14 cellular contexts compared by ENCODE assay signal in the genomic region with DNA sequence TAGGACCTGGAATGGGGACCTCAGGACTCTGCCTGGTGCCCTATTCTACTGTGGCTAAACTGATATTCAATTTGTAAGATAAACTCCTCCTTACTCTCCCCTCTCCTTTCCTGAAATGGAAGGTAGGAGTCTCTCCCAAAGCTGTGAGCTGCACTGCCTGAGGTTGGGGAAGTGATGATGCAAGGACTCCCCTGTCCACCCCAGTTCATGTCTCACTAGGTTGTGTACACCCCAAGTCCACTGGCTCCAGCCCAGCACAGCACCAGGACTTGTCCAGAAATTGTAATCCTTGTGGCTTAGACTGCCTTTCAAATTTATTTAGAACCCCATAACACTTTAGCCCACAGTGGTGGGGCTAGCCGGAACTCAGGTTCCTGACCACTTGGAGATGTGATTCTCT.
DNase-seq lines count a peak whose midpoint lies in the region; ATAC-seq and TF ChIP-seq lines count a peak whose summit lies in the region.
"Had no signal": no experiment of that assay in that cellular context is flagged by ENCODE, and none has a peak within 500 bp of the region (broad histone marks: within the 10 kb centered on the region; RNA-seq: fewer than 3 reads in every experiment).

No MANE protein-coding gene starts in this region.

- no peak overlapping the region for H3K4me3 Mint-ChIP-seq in Calu3 (ENCODE audit: low read depth, unreplicated experiment)
- H3K4me3 Mint-ChIP-seq: CD14-positive monocyte; CD4-positive, alpha-beta memory T cell; H9 had no signal

- H3K4me1 Mint-ChIP-seq in Calu3 (ENCODE audit: low read depth, unreplicated experiment), result no peaks in the 10 kb centered on the region
- H3K4me1 Mint-ChIP-seq: CD14-positive monocyte; CD4-positive, alpha-beta memory T cell had no signal

- no peaks in the 10 kb centered on the region for H3K27me3 Mint-ChIP-seq in Calu3 (ENCODE audit: unreplicated experiment)

- no peaks in the 10 kb centered on the region for H3K9me3 ChIP-seq in RWPE2 (ENCODE audit: severe bottlenecking)
- H3K9me3 ChIP-seq in heart right ventricle, result peaks cover 0 to 20% (median 4%) of the 10 kb centered on the region in 11 donors

- H3K27ac ChIP-seq in RWPE2 (ENCODE audit: poor library complexity, severe bottlenecking), result no peak overlapping the region
- H3K27ac ChIP-seq in epithelial cell of prostate, result peak overlapping the region; percentile 73
- no peak overlapping the region for H3K27ac ChIP-seq in heart right ventricle

- H3K36me3 Mint-ChIP-seq in Calu3 (ENCODE audit: insufficient read depth, unreplicated experiment), result peaks cover 9% of the 10 kb centered on the region
- H3K36me3 Mint-ChIP-seq: CD14-positive monocyte; CD4-positive, alpha-beta memory T cell had no signal

- no peak overlapping the region for H3K4me3 ChIP-seq in RWPE2 (ENCODE audit: severe bottlenecking)
- no peak overlapping the region for H3K4me3 ChIP-seq in heart right ventricle

- peak overlapping the region; percentile 73 for H3K27ac Mint-ChIP-seq in Calu3 (ENCODE audit: unreplicated experiment)
- H3K27ac Mint-ChIP-seq: CD14-positive monocyte; CD4-positive, alpha-beta memory T cell; H9 had no signal

- DNase-seq in Calu3 (no peak), RWPE2 (ENCODE audit: low spot score) (no peak), epithelial cell of prostate (ENCODE audit: low read depth, low spot score) (no peak), T1000 (lab: John Stamatoyannopoulos, UW) (no peak), cerebellar cortex (ENCODE audit: low spot score) (no peak), heart right ventricle (no peak)
- DNase-seq: ACHN; AML-193; CD4-positive, alpha-beta memory T cell; DMS79 treated with DMSO at 0.1 percent for 48 hours; GF-D8; H9 had no signal

- no TSS peak for BruUV-seq in Calu3 (replicated peaks; lab: Mats Ljungman, UMichigan)

- peak; percentile 7; the same call in 1 of the 3 replicates for ATAC-seq in RWPE2 (ENCODE audit: low read depth)
- ATAC-seq in GM21360 (IDR thresholded peaks at IDR 0.05; ENCODE audit: unreplicated experiment), result no peak
- ATAC-seq in heart right ventricle, result no peak

- H3K4me1 ChIP-seq in RWPE2 (ENCODE audit: insufficient read depth, poor library complexity, severe bottlenecking) (no peaks in the 10 kb centered on the region), heart right ventricle (no peaks in the 10 kb centered on the region)

- H3K36me3 ChIP-seq in RWPE2 (ENCODE audit: low read depth), result no peaks in the 10 kb centered on the region
- no peaks in the 10 kb centered on the region for H3K36me3 ChIP-seq in heart right ventricle

- H3K27me3 ChIP-seq in RWPE2 (ENCODE audit: insufficient read depth, poor library complexity, severe bottlenecking) (no peaks in the 10 kb centered on the region), heart right ventricle (peaks cover 0 to 27% (median 12%) of the 10 kb centered on the region in 7 donors)

- intact Hi-C loops in Calu3 (cut with micrococcal nuclease; ENCODE audit: unreplicated experiment) (no loop called here), heart right ventricle (cut with DNase I) (no loop called here)

- CTCF ChIA-PET in Calu3 (lab: Charles Lee), result no interaction called here

- WGBS in heart right ventricle, 2 donors, result 93 to 95% methylated on average over 1 of the region's 1 CpG

- TF ChIP-seq CTCF in Calu3 (IDR thresholded peaks at IDR 0.05; ENCODE audit: unreplicated experiment) (no peak), RWPE2 (IDR thresholded peaks at IDR 0.05; ENCODE audit: poor library complexity, severe bottlenecking) (no peak), heart right ventricle (IDR thresholded peaks at IDR 0.05) (no peak)

- peaks cover 16% of the 10 kb centered on the region for H3K9me3 Mint-ChIP-seq in Calu3 (ENCODE audit: low read depth, unreplicated experiment)
